Comparison of ENCODE assay signal across 23 cellular contexts in genomic region chr10:26432938-26433337, GRCh38. TPM values are rescaled to one million over a fixed set of nuclear protein-coding genes. Genes with fewer than 3 reads are reported as not detected.
DNase-seq lines count a peak whose midpoint lies in the region; ATAC-seq and TF ChIP-seq lines count a peak whose summit lies in the region.
"Had no signal": no experiment of that assay in that cellular context is flagged by ENCODE, and none has a peak within 500 bp of the region (broad histone marks: within the 10 kb centered on the region; RNA-seq: fewer than 3 reads in every experiment).

No MANE protein-coding gene starts in this region.

- no peak for TF ChIP-seq CTCF in lower lobe of right lung (IDR thresholded peaks at IDR 0.05)

- no peak overlapping the region for H3K4me3 ChIP-seq in lower lobe of right lung
- H3K4me3 ChIP-seq: esophagus muscularis mucosa, SJSA1 had no signal

- H3K27ac ChIP-seq in lower lobe of right lung: no peak overlapping the region
- H3K27ac ChIP-seq: esophagus muscularis mucosa, parathyroid adenoma, SJSA1 had no signal

- H3K4me1 Mint-ChIP-seq in stimulated activated naive CD8-positive, alpha-beta T cell treated with anti-CD3 and anti-CD28 coated beads, Interleukin-15, amount 100 ng/mL, for 72 hours: peaks cover 39% of the 10 kb centered on the region

- intact Hi-C loops in lower lobe of right lung (cut with DNase I): no loop called here

- H3K4me1 ChIP-seq in lower lobe of right lung: peaks cover 18% of the 10 kb centered on the region
- H3K4me1 ChIP-seq: parathyroid adenoma, SJSA1 had no signal

- no peaks in the 10 kb centered on the region for H3K27me3 Mint-ChIP-seq in stimulated activated naive CD8-positive, alpha-beta T cell treated with anti-CD3 and anti-CD28 coated beads, Interleukin-15, amount 100 ng/mL, for 72 hours
- H3K27me3 Mint-ChIP-seq: CD4-positive, alpha-beta T cell had no signal

- ATAC-seq in stimulated activated naive CD8-positive, alpha-beta T cell treated with anti-CD3 and anti-CD28 coated beads, Interleukin-15, amount 100 ng/mL, for 72 hours: peak; percentile 26
- ATAC-seq in stimulated activated naive CD8-positive, alpha-beta T cell treated with anti-CD3 and anti-CD28 coated beads, Interleukin-15, Interleukin-2, amounts not matched to agents 100 U/mL and 50 U/mL, for 24 hours: no peak
- peak; percentile 13 to 70 for ATAC-seq in lower lobe of right lung
- no peak for ATAC-seq in GM21526 (IDR thresholded peaks at IDR 0.05; ENCODE audit: low FRiP score, unreplicated experiment)
- no peak for ATAC-seq in GM18520 (IDR thresholded peaks at IDR 0.05; ENCODE audit: unreplicated experiment)
- ATAC-seq: activated T-cell treated with anti-CD3 and anti-CD28 coated beads, Interleukin-2, amount 50 U/mL, for 72 hours had no signal

- H3K9me3 Mint-ChIP-seq in stimulated activated naive CD8-positive, alpha-beta T cell treated with anti-CD3 and anti-CD28 coated beads, Interleukin-15, amount 100 ng/mL, for 72 hours: no peaks in the 10 kb centered on the region
- H3K9me3 Mint-ChIP-seq: activated T-cell treated with anti-CD3 and anti-CD28 coated beads, Interleukin-2, amount 50 U/mL, for 72 hours; CD4-positive, alpha-beta T cell; T-helper 2 cell treated with Interferon-gamma antibody and Interleukin-4, amounts not matched to agents 5 μg/mL and 100 μg/mL, for 36 hours; type B pancreatic cell had no signal

- H3K4me3 Mint-ChIP-seq in stimulated activated naive CD8-positive, alpha-beta T cell treated with anti-CD3 and anti-CD28 coated beads, Interleukin-15, amount 100 ng/mL, for 72 hours: no peak overlapping the region
- H3K4me3 Mint-ChIP-seq: activated T-cell treated with anti-CD3 and anti-CD28 coated beads, Interleukin-2, amount 50 U/mL, for 72 hours; CD4-positive, alpha-beta T cell; T-helper 2 cell treated with Interferon-gamma antibody and Interleukin-4, amounts not matched to agents 5 μg/mL and 100 μg/mL, for 36 hours; type B pancreatic cell had no signal

- peak in 1 of 2 donors; percentile 26 for DNase-seq in stimulated activated naive CD8-positive, alpha-beta T cell treated with anti-CD3 and anti-CD28 coated beads, Interleukin-15, amount 100 ng/mL, for 72 hours
- DNase-seq in stimulated activated naive CD8-positive, alpha-beta T cell treated with anti-CD3 and anti-CD28 coated beads, Interleukin-15, Interleukin-2, amounts not matched to agents 100 U/mL and 50 U/mL, for 24 hours: no peak
- DNase-seq in SKM-1 treated with dmso at 0.1 percent for 144 hours (lab: John Stamatoyannopoulos, UW; ENCODE audit: unreplicated experiment): peak; percentile 74
- DNase-seq in lower lobe of right lung: no peak
- no peak for DNase-seq in superior temporal gyrus (ENCODE audit: extremely low spot score)
- DNase-seq in NCI-H524 treated with DMSO at 0.1 percent for 48 hours (lab: John Stamatoyannopoulos, UW): no peak
- DNase-seq: activated naive CD4-positive, alpha-beta T cell treated with anti-CD3 and anti-CD28 coated beads, Interleukin-2, amount 50 U/mL, for 16 hours; activated T-cell treated with anti-CD3 and anti-CD28 coated beads, Interleukin-2, amount 50 U/mL, for 72 hours; CD4-positive, alpha-beta T cell; effector CD4-positive, alpha-beta T cell; Kasumi-1; NCI-H1417; NCI-H510A treated with DMSO at 0.1 percent for 48 hours; stimulated activated naive CD4-positive, alpha-beta T cell had no signal

- no peaks in the 10 kb centered on the region for H3K9me3 ChIP-seq in lower lobe of right lung
- H3K9me3 ChIP-seq: esophagus muscularis mucosa, SJSA1 had no signal

- H3K27me3 ChIP-seq in lower lobe of right lung (ENCODE audit: low read depth): peaks cover 2% of the 10 kb centered on the region
- H3K27me3 ChIP-seq: SJSA1 had no signal

- no peaks in the 10 kb centered on the region for H3K36me3 ChIP-seq in lower lobe of right lung
- H3K36me3 ChIP-seq: esophagus muscularis mucosa, SJSA1 had no signal

- H3K27ac Mint-ChIP-seq in stimulated activated naive CD8-positive, alpha-beta T cell treated with anti-CD3 and anti-CD28 coated beads, Interleukin-15, amount 100 ng/mL, for 72 hours: no peak overlapping the region
- H3K27ac Mint-ChIP-seq: activated T-cell treated with anti-CD3 and anti-CD28 coated beads, Interleukin-2, amount 50 U/mL, for 72 hours; CD4-positive, alpha-beta T cell; T-helper 2 cell treated with Interferon-gamma antibody and Interleukin-4, amounts not matched to agents 5 μg/mL and 100 μg/mL, for 36 hours; type B pancreatic cell had no signal

RNA-seq across cellular contexts. Expression of gene APBB1IP, which starts 5.2 kb away (rescaled TPM):
- total RNA-seq in lower lobe of right lung: 36.8 TPM
- total RNA-seq: H1, myocyte, SJSA1 had no signal

Comparison
In these comparisons a context has a peak if more than half of its experiments do, and no peak if none do; other contexts are left out.
1. ATAC-seq: peak in stimulated activated naive CD8-positive, alpha-beta T cell treated with anti-CD3 and anti-CD28 coated beads, Interleukin-15, amount 100 ng/mL, for 72 hours (single experiment) and lower lobe of right lung (2 of 2); none in stimulated activated naive CD8-positive, alpha-beta T cell treated with anti-CD3 and anti-CD28 coated beads, Interleukin-15, Interleukin-2, amounts not matched to agents 100 U/mL and 50 U/mL, for 24 hours (single experiment), GM21526 (single experiment) and GM18520 (single experiment).